In genomic region chr1:117644696-117645311, GRCh38 we compare ENCODE assay signal across 11 cellular contexts. TPM values are rescaled to one million over a fixed set of nuclear protein-coding genes. Genes with fewer than 3 reads are reported as not detected.
DNase-seq lines count a peak whose midpoint lies in the region; ATAC-seq and TF ChIP-seq lines count a peak whose summit lies in the region.
"Had no signal": no experiment of that assay in that cellular context is flagged by ENCODE, and none has a peak within 500 bp of the region (broad histone marks: within the 10 kb centered on the region; RNA-seq: fewer than 3 reads in every experiment).

No MANE protein-coding gene starts in this region.

- no peaks in the 10 kb centered on the region for H3K36me3 ChIP-seq in upper lobe of right lung
- no peaks in the 10 kb centered on the region for H3K36me3 ChIP-seq in upper lobe of left lung

- H3K27ac ChIP-seq in upper lobe of right lung (no peak overlapping the region), upper lobe of left lung (no peak overlapping the region)
- H3K27ac ChIP-seq: 22Rv1 had no signal

- ATAC-seq in HG03039 (IDR thresholded peaks at IDR 0.05; ENCODE audit: unreplicated experiment) = peak; percentile 59
- ATAC-seq in upper lobe of right lung = peak; percentile 30
- no peak for ATAC-seq in GM21360 (IDR thresholded peaks at IDR 0.05; ENCODE audit: unreplicated experiment)
- no peak for ATAC-seq in upper lobe of left lung (ENCODE audit: low FRiP score in 2 of 2)

- peak; percentile 41 for DNase-seq in activated CD4-positive, alpha-beta memory T cell treated with anti-CD3 and anti-CD28 coated beads, Interleukin-2, amount 10 ng/mL, durations not matched to agents 7 days and 5 days
- DNase-seq in activated CD4-positive, alpha-beta memory T cell treated with anti-CD3 and anti-CD28 coated beads for 36 hours = no peak
- DNase-seq in RPMI8226 = peak; percentile 72
- no peak for DNase-seq in upper lobe of right lung
- no peak for DNase-seq in NCI-H1417 (lab: John Stamatoyannopoulos, UW)
- no peak for DNase-seq in upper lobe of left lung
- DNase-seq: activated T-cell treated with anti-CD3 and anti-CD28 coated beads, Interleukin-2, amount 50 U/mL, for 72 hours; NCI-H2227 treated with DMSO at 0.1 percent for 48 hours had no signal

- POLR2A ChIA-PET in activated CD4-positive, alpha-beta memory T cell treated with anti-CD3 and anti-CD28 coated beads, Interleukin-2, amount 10 ng/mL, durations not matched to agents 7 days and 5 days (lab: Charles Lee) = interaction anchor here (0.6 to 2.0 kb wide), 5 partner anchors 11 to 39 kb away, joined by 3 to 15 read pairs (median 4); partner anchors contain the start of gene TENT5C
- POLR2A ChIA-PET in activated CD4-positive, alpha-beta memory T cell treated with anti-CD3 and anti-CD28 coated beads for 36 hours (lab: Charles Lee) = no interaction called here

- no peak for TF ChIP-seq EP300 in upper lobe of left lung (IDR thresholded peaks at IDR 0.05)

- H3K4me1 ChIP-seq in upper lobe of right lung = no peaks in the 10 kb centered on the region
- peaks cover 0 to 3% (median 0%) of the 10 kb centered on the region in 4 donors for H3K4me1 ChIP-seq in upper lobe of left lung

- H3K4me3 ChIP-seq in upper lobe of right lung = no peak overlapping the region
- H3K4me3 ChIP-seq in upper lobe of left lung = no peak overlapping the region

- peaks cover 18% of the 10 kb centered on the region for H3K4me1 Mint-ChIP-seq in activated CD4-positive, alpha-beta memory T cell treated with anti-CD3 and anti-CD28 coated beads, Interleukin-2, amount 10 ng/mL, durations not matched to agents 7 days and 5 days
- H3K4me1 Mint-ChIP-seq in activated CD4-positive, alpha-beta memory T cell treated with anti-CD3 and anti-CD28 coated beads for 36 hours (ENCODE audit: low read depth) = peaks cover 8% of the 10 kb centered on the region

- TF ChIP-seq POLR2A in upper lobe of left lung (IDR thresholded peaks at IDR 0.05) = no peak

- CTCF ChIA-PET in activated CD4-positive, alpha-beta memory T cell treated with anti-CD3 and anti-CD28 coated beads, Interleukin-2, amount 10 ng/mL, durations not matched to agents 7 days and 5 days (lab: Charles Lee) = interaction anchor here (0.7 to 1.6 kb wide), 5 partner anchors 11 to 39 kb away, joined by 3 to 7 read pairs (median 3); partner anchors contain the start of gene TENT5C
- CTCF ChIA-PET in activated CD4-positive, alpha-beta memory T cell treated with anti-CD3 and anti-CD28 coated beads for 36 hours (lab: Charles Lee) = interaction anchor here (0.7 to 2.9 kb wide), 3 partner anchors 11 to 250 kb away, joined by 3 to 12 read pairs (median 3); no protein-coding TSS in a partner anchor

- H3K27me3 ChIP-seq in upper lobe of right lung (no peaks in the 10 kb centered on the region), upper lobe of left lung (no peaks in the 10 kb centered on the region)

- WGBS in upper lobe of left lung, 2 donors = 74 to 79% methylated on average over 3 of the region's 3 CpGs

- H3K27me3 Mint-ChIP-seq in activated CD4-positive, alpha-beta memory T cell treated with anti-CD3 and anti-CD28 coated beads, Interleukin-2, amount 10 ng/mL, durations not matched to agents 7 days and 5 days = peaks cover 3% of the 10 kb centered on the region
- peaks cover 6% of the 10 kb centered on the region for H3K27me3 Mint-ChIP-seq in activated CD4-positive, alpha-beta memory T cell treated with anti-CD3 and anti-CD28 coated beads for 36 hours

- no peaks in the 10 kb centered on the region for H3K9me3 Mint-ChIP-seq in activated CD4-positive, alpha-beta memory T cell treated with anti-CD3 and anti-CD28 coated beads, Interleukin-2, amount 10 ng/mL, durations not matched to agents 7 days and 5 days
- no peaks in the 10 kb centered on the region for H3K9me3 Mint-ChIP-seq in activated CD4-positive, alpha-beta memory T cell treated with anti-CD3 and anti-CD28 coated beads for 36 hours
- H3K9me3 Mint-ChIP-seq: activated T-cell treated with anti-CD3 and anti-CD28 coated beads, Interleukin-2, amount 50 U/mL, for 72 hours had no signal

- H3K9me3 ChIP-seq in upper lobe of right lung (no peaks in the 10 kb centered on the region), upper lobe of left lung (no peaks in the 10 kb centered on the region)

- H3K4me3 Mint-ChIP-seq in activated CD4-positive, alpha-beta memory T cell treated with anti-CD3 and anti-CD28 coated beads, Interleukin-2, amount 10 ng/mL, durations not matched to agents 7 days and 5 days = no peak overlapping the region
- no peak overlapping the region for H3K4me3 Mint-ChIP-seq in activated CD4-positive, alpha-beta memory T cell treated with anti-CD3 and anti-CD28 coated beads for 36 hours
- H3K4me3 Mint-ChIP-seq: activated T-cell treated with anti-CD3 and anti-CD28 coated beads, Interleukin-2, amount 50 U/mL, for 72 hours had no signal

- TF ChIP-seq CTCF in upper lobe of right lung (IDR thresholded peaks at IDR 0.05) = no peak
- no peak for TF ChIP-seq CTCF in upper lobe of left lung (IDR thresholded peaks at IDR 0.05)

- intact Hi-C loops in activated CD4-positive, alpha-beta memory T cell treated with anti-CD3 and anti-CD28 coated beads for 36 hours (cut with micrococcal nuclease) = no loop called here
- intact Hi-C loops in upper lobe of right lung (cut with DNase I) = no loop called here

- H3K36me3 Mint-ChIP-seq in activated CD4-positive, alpha-beta memory T cell treated with anti-CD3 and anti-CD28 coated beads, Interleukin-2, amount 10 ng/mL, durations not matched to agents 7 days and 5 days (ENCODE audit: low read depth) = no peaks in the 10 kb centered on the region
- no peaks in the 10 kb centered on the region for H3K36me3 Mint-ChIP-seq in activated CD4-positive, alpha-beta memory T cell treated with anti-CD3 and anti-CD28 coated beads for 36 hours

- no peak overlapping the region for H3K27ac Mint-ChIP-seq in activated CD4-positive, alpha-beta memory T cell treated with anti-CD3 and anti-CD28 coated beads, Interleukin-2, amount 10 ng/mL, durations not matched to agents 7 days and 5 days
- no peak overlapping the region for H3K27ac Mint-ChIP-seq in activated CD4-positive, alpha-beta memory T cell treated with anti-CD3 and anti-CD28 coated beads for 36 hours
- H3K27ac Mint-ChIP-seq: activated T-cell treated with anti-CD3 and anti-CD28 coated beads, Interleukin-2, amount 50 U/mL, for 72 hours had no signal

RNA-seq across cellular contexts. Expression of gene TENT5C, which starts 39.0 kb away (rescaled TPM):
- 10 to 100 TPM; 64.5 to 66.1 TPM for total RNA-seq in activated CD4-positive, alpha-beta memory T cell treated with anti-CD3 and anti-CD28 coated beads, Interleukin-2, amount 10 ng/mL, durations not matched to agents 7 days and 5 days
- total RNA-seq in activated CD4-positive, alpha-beta memory T cell treated with anti-CD3 and anti-CD28 coated beads for 36 hours = 10 to 100 TPM; 13.8 to 14.0 TPM
- total RNA-seq in upper lobe of right lung = 13.7 TPM
- total RNA-seq in upper lobe of left lung = 10 to 100 TPM in 5 of 6 donors, 1 to 10 TPM in 1; 8.1 to 37.8 (median 18.4) TPM

Comparison
In these comparisons a context has a peak if more than half of its experiments do, and no peak if none do; other contexts are left out.
1. DNase-seq: peak in activated CD4-positive, alpha-beta memory T cell treated with anti-CD3 and anti-CD28 coated beads, Interleukin-2, amount 10 ng/mL, durations not matched to agents 7 days and 5 days (single experiment) and RPMI8226 (single experiment); none in activated CD4-positive, alpha-beta memory T cell treated with anti-CD3 and anti-CD28 coated beads for 36 hours (single experiment), upper lobe of right lung (single experiment), NCI-H1417 (0 of 3) and upper lobe of left lung (0 of 2).
2. ATAC-seq: peak in HG03039 (single experiment) and upper lobe of right lung (single experiment); none in GM21360 (single experiment) and upper lobe of left lung (0 of 2).